8 cellular contexts compared by ENCODE assay signal in the genomic region with DNA sequence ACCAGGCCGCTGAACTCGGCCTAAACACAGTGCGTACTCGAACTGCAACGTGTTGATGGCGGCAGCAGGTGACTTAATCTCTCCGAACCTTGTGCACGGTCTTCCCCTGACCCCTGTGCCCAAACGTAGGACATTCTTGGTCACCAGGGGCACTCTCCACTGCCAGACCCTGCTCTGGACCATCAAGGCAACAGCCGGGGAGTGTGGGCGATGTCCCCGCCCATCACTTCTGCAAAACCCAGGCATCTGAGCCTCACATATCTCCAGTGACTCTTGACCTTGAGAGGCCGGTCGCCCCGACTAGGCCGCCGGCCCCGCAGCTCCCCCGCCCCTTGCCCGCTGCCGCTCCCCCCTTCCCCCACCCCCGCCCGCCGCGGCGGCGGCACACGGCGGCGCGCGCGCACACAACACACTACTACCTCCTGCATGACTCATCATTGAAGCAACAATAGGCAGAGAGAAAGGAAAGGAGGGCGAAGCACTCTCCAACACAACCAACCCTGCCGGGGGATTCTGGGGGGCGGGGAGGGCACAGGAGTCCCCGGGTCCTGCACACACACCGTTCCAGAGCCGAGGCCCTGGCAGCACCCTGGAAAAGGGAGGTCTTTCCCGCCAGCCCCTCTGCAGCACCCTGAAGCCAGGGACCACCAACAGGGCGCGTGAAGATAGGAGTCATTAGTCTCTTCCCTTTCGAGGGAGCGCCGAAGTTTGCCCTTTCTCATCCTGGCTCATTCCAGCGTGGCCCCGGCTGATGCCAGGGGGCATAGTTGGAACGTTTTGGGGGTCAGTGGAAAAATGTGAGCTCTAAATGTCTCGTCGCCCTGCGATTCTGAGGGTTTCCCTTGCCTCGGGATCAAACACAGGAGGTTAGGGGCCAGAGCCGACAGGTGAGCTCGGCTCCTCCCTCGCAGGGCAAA. TPM values are rescaled to one million over a fixed set of nuclear protein-coding genes. Genes with fewer than 3 reads are reported as not detected.
DNase-seq lines count a peak whose midpoint lies in the region; ATAC-seq and TF ChIP-seq lines count a peak whose summit lies in the region.

No MANE protein-coding gene starts in this region.

- H3K4me3 ChIP-seq in RWPE2 (ENCODE audit: severe bottlenecking) (peak overlapping the region; percentile 84), foreskin fibroblast (ENCODE audit: low read depth in 1 of 2, low read length in 2 of 2) (peak overlapping the region; percentile 81 to 87), neuronal stem cell (ENCODE audit: low read length in 2 of 2) (peak overlapping the region; percentile 83 to 99), uterus (peak overlapping the region; percentile 85 to 90)

- H3K9me3 ChIP-seq in RWPE2 (ENCODE audit: severe bottlenecking) (no peaks in the 10 kb centered on the region), neuronal stem cell (replicated peaks in 1 of 2; ENCODE audit: control insufficient read depth in 2 of 2, insufficient read depth in 1 of 2, low read depth in 1 of 2, low read length in 2 of 2) (no peaks in the 10 kb centered on the region), uterus (no peaks in the 10 kb centered on the region)

- H3K14ac ChIP-seq in neuronal stem cell (ENCODE audit: low read length), result peak overlapping the region; percentile 25

- peak overlapping the region; percentile 69 for H2BK5ac ChIP-seq in neuronal stem cell (ENCODE audit: low read length)

- H3K18ac ChIP-seq in neuronal stem cell (ENCODE audit: low read length), result peak overlapping the region; percentile 94

- H3K4me1 ChIP-seq in RWPE2 (ENCODE audit: insufficient read depth, poor library complexity, severe bottlenecking), result peaks cover 10% of the 10 kb centered on the region
- peaks cover 41 to 61% of the 10 kb centered on the region in 2 donors for H3K4me1 ChIP-seq in neuronal stem cell (ENCODE audit: control insufficient read depth in 2 of 2, insufficient read depth in 1 of 2, low read depth in 1 of 2, low read length in 2 of 2)
- peaks cover 14 to 53% of the 10 kb centered on the region in 2 donors for H3K4me1 ChIP-seq in uterus

- no peak overlapping the region for H3K23ac ChIP-seq in neuronal stem cell (ENCODE audit: low read depth, low read length, poor library complexity)

- H3K27me3 Mint-ChIP-seq in HFFc6 (ENCODE audit: insufficient read depth), result peaks cover 13% of the 10 kb centered on the region

- H4K8ac ChIP-seq in neuronal stem cell (ENCODE audit: low read depth, low read length), result no peak overlapping the region

- H3K36me3 ChIP-seq in RWPE2 (ENCODE audit: low read depth), result no peaks in the 10 kb centered on the region
- no peaks in the 10 kb centered on the region for H3K36me3 ChIP-seq in neuronal stem cell (replicated peaks in 1 of 2; ENCODE audit: control insufficient read depth in 2 of 2, insufficient read depth in 2 of 2, low read length in 2 of 2)
- H3K36me3 ChIP-seq in uterus, result no peaks in the 10 kb centered on the region

- H2AK5ac ChIP-seq in neuronal stem cell (ENCODE audit: low read depth, low read length), result peak overlapping the region; percentile 85

- H3K27ac ChIP-seq in RWPE2 (ENCODE audit: poor library complexity, severe bottlenecking) (peak overlapping the region; percentile 94), neuronal stem cell (replicated peaks; ENCODE audit: low read length) (peak overlapping the region; percentile 79), uterus (peak overlapping the region; percentile 99 to 100)

- H2BK12ac ChIP-seq in neuronal stem cell (ENCODE audit: low read length), result peak overlapping the region; percentile 14

- DNase-seq in AG08395 (ENCODE audit: low spot score) (peak; percentile 51), HFFc6 (peak; percentile 71), RWPE2 (ENCODE audit: low spot score) (no peak), foreskin fibroblast (peak; percentile 68 to 85), neuronal stem cell (ENCODE audit: low spot score) (peak; percentile 72), uterus (peak; percentile 74 to 76)
- peak in 3 of 4 experiments; percentile 24 to 47 (median 35) for DNase-seq in activated naive CD4-positive, alpha-beta T cell (lab: John Stamatoyannopoulos, UW)

- no peaks in the 10 kb centered on the region for H3K27me3 ChIP-seq in RWPE2 (ENCODE audit: insufficient read depth, poor library complexity, severe bottlenecking)
- H3K27me3 ChIP-seq in neuronal stem cell (ENCODE audit: control insufficient read depth in 3 of 3, insufficient read depth in 3 of 3, low read depth in 1 of 3, low read length in 3 of 3), result no peaks in the 10 kb centered on the region
- H3K27me3 ChIP-seq in uterus, result no peaks in the 10 kb centered on the region

- peak; percentile 53 to 57 for TF ChIP-seq POLR2A in uterus (IDR thresholded peaks at IDR 0.05)

- TF ChIP-seq CTCF in HFFc6 (IDR thresholded peaks at IDR 0.05), result no peak; the same call in 1 of the 2 replicates
- TF ChIP-seq CTCF in RWPE2 (IDR thresholded peaks at IDR 0.05; ENCODE audit: poor library complexity, severe bottlenecking), result no peak
- TF ChIP-seq CTCF in foreskin fibroblast (IDR thresholded peaks at IDR 0.05; ENCODE audit: low read depth, low read length), result no peak
- no peak for TF ChIP-seq CTCF in uterus (IDR thresholded peaks at IDR 0.05)

- peak overlapping the region; percentile 38 for H4K91ac ChIP-seq in neuronal stem cell (ENCODE audit: low read depth, low read length, poor library complexity)

- peaks cover 63% of the 10 kb centered on the region for H3K4me1 Mint-ChIP-seq in HFFc6 (ENCODE audit: low read depth)

- intact Hi-C loops in uterus (cut with DNase I; ENCODE audit: low total_unique reads), result no loop called here

- peak overlapping the region; percentile 97 for H2AFZ ChIP-seq in neuronal stem cell (ENCODE audit: low read length)

- H3K27ac Mint-ChIP-seq in HFFc6, result peak overlapping the region; percentile 99

- peak overlapping the region; percentile 99 for H3K4me3 Mint-ChIP-seq in HFFc6

- peak overlapping the region; percentile 10 for H2BK120ac ChIP-seq in neuronal stem cell (ENCODE audit: low read depth, low read length)

- peak overlapping the region; percentile 47 for H3K4ac ChIP-seq in neuronal stem cell (ENCODE audit: low read length)

- H3K79me1 ChIP-seq in neuronal stem cell (ENCODE audit: low read depth, low read length), result peaks cover 12% of the 10 kb centered on the region

- H2BK15ac ChIP-seq in neuronal stem cell (ENCODE audit: low read length), result peak overlapping the region; percentile 32

- peak overlapping the region; percentile 79 for H3K9ac ChIP-seq in neuronal stem cell (ENCODE audit: low read depth, low read length, poor library complexity)

- H3K4me2 ChIP-seq in neuronal stem cell (ENCODE audit: insufficient read depth, low read length, poor library complexity, severe bottlenecking), result peak overlapping the region; percentile 100

- ATAC-seq in RWPE2 (ENCODE audit: low read depth) (peak; percentile 8; the same call in 1 of the 3 replicates), GM18511 (IDR thresholded peaks at IDR 0.05; ENCODE audit: unreplicated experiment) (no peak)

- H3K36me3 Mint-ChIP-seq in HFFc6 (ENCODE audit: low read depth), result no peaks in the 10 kb centered on the region

- no CpG with 5 or more reads among the region's 55 CpGs for WGBS in neuronal stem cell (ENCODE audit: extremely low coverage in 2 of 2, insufficient read length in 2 of 2, insufficient replicate concordance in 1 of 2), 2 donors

- no peaks in the 10 kb centered on the region for H3K9me3 Mint-ChIP-seq in HFFc6

RNA-seq across cellular contexts. Expression of a gene that starts 1.9 kb away (rescaled TPM):
- 10 to 100 TPM; 19.4 to 25.4 (median 21.9) TPM for total RNA-seq in HFFc6 (2021; fragmentation: NEBNext Ultra II Directional; extraction: Animal tissue kit (Norgen Biotek cat#: 25700))
- 14.3 TPM for polyA plus RNA-seq in neuronal stem cell (2013, experiment 1 of 2)
- polyA plus RNA-seq in neuronal stem cell (2013, experiment 2 of 2), result 15.1 TPM
- total RNA-seq in uterus, result 10 to 100 TPM in 1 of 4 donors, 1 to 10 TPM in 3; 1.8 to 32.6 (median 7.8) TPM
